Comparison of ENCODE assay signal across 1 cellular context in the genomic region with DNA sequence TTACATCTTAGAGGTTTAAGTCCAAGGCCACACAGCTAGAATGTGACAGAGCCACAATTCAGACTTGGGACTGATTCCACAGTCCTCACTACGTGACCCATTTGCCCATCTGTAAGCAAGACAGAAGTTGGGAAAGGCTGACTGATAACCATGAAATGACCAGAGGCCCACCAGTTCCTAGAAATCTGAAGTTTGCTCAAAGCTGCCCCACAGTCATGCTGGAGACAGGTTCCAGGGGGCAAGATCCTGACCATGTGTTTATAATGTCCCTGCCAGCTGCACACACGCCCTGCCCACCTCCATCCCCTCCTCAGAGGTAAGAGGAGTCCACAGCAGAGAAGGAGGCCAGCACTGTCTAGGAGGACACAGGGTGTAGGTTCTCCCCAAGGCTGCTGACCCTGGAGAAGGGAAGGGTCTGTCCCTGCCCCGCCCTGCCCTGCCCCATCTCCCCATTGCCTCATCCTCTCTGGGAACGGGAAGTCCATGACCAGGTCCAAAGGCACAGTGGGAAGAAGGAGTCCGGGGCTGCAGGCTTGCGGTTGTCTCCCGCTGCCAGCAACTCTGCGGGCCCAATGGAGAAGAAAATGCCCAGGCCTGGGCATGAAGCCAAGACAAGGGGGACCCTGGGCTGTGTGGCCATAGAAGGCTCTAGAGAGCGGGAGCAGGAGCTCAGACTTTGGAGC.
TF ChIP-seq lines count a peak whose summit lies in the region.

No MANE protein-coding gene starts in this region.

TF ChIP-seq in HepG2, 621 proteins besides CTCF, POLR2A, EP300 and RAD21 (continued from another document and continues in another):
- TF ChIP-seq, protein P1, sequence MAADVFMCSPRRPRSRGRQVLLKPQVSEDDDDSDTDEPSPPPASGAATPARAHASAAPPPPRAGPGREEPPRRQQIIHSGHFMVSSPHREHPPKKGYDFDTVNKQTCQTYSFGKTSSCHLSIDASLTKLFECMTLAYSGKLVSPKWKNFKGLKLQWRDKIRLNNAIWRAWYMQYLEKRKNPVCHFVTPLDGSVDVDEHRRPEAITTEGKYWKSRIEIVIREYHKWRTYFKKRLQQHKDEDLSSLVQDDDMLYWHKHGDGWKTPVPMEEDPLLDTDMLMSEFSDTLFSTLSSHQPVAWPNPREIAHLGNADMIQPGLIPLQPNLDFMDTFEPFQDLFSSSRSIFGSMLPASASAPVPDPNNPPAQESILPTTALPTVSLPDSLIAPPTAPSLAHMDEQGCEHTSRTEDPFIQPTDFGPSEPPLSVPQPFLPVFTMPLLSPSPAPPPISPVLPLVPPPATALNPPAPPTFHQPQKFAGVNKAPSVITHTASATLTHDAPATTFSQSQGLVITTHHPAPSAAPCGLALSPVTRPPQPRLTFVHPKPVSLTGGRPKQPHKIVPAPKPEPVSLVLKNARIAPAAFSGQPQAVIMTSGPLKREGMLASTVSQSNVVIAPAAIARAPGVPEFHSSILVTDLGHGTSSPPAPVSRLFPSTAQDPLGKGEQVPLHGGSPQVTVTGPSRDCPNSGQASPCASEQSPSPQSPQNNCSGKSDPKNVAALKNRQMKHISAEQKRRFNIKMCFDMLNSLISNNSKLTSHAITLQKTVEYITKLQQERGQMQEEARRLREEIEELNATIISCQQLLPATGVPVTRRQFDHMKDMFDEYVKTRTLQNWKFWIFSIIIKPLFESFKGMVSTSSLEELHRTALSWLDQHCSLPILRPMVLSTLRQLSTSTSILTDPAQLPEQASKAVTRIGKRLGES (CRISPR knock-in tag; IDR thresholded peaks at IDR 0.05; ENCODE audit: borderline replicate concordance), result no peak
- TF ChIP-seq HOXA3 (CRISPR knock-in tag; IDR thresholded peaks at IDR 0.05) (peak; percentile 60; the same call in 1 of the 2 replicates), ZSCAN22 (CRISPR knock-in tag; IDR thresholded peaks at IDR 0.05) (no peak), FOSL2 (CRISPR knock-in tag; IDR thresholded peaks at IDR 0.05) (0 out of 2 replicates have a peak, but pooled peaks have one; percentile 20), DPF2 (CRISPR knock-in tag; IDR thresholded peaks at IDR 0.05; ENCODE audit: borderline replicate concordance, low read depth) (peak; percentile 12; the same call in 1 of the 2 replicates), GATAD2A (CRISPR knock-in tag; IDR thresholded peaks at IDR 0.05) (peak; percentile 50), ZNF746 (CRISPR knock-in tag; IDR thresholded peaks at IDR 0.05) (peak; percentile 63; the same call in 1 of the 2 replicates), SMAD1 (CRISPR knock-in tag; IDR thresholded peaks at IDR 0.05; ENCODE audit: borderline replicate concordance, low read depth) (peak; percentile 58; the same call in 1 of the 2 replicates), NR2C2 (CRISPR knock-in tag; IDR thresholded peaks at IDR 0.05; ENCODE audit: borderline replicate concordance) (peak; percentile 51; the same call in 1 of the 2 replicates), ISX (CRISPR knock-in tag; conservative IDR thresholded peaks at IDR 0.05) (no peak), WIZ (CRISPR knock-in tag; IDR thresholded peaks at IDR 0.05) (no peak), NFYB (CRISPR knock-in tag; IDR thresholded peaks at IDR 0.05) (0 out of 2 replicates have a peak, but pooled peaks have one; percentile 5), NR2F2 (IDR thresholded peaks at IDR 0.05; ENCODE audit: borderline replicate concordance, low read depth) (peak; percentile 33; the same call in 1 of the 2 replicates), ZNF136 (CRISPR knock-in tag; IDR thresholded peaks at IDR 0.05; ENCODE audit: low read depth) (no peak), SAP130 (CRISPR knock-in tag; IDR thresholded peaks at IDR 0.05; ENCODE audit: low read depth) (peak; percentile 53), KLF12 (CRISPR knock-in tag; IDR thresholded peaks at IDR 0.05; ENCODE audit: borderline replicate concordance) (0 out of 2 replicates have a peak, but pooled peaks have one; percentile 60), SOX6 (IDR thresholded peaks at IDR 0.05) (no peak), SOX6 (CRISPR knock-in tag; IDR thresholded peaks at IDR 0.05) (peak; percentile 63; the same call in 1 of the 2 replicates), ARNT (IDR thresholded peaks at IDR 0.05) (no peak), ETV6 (CRISPR knock-in tag; conservative IDR thresholded peaks at IDR 0.05) (no peak), ZSCAN31 (CRISPR knock-in tag; IDR thresholded peaks at IDR 0.05; ENCODE audit: low read depth) (no peak), ZBTB1 (CRISPR knock-in tag; IDR thresholded peaks at IDR 0.05; ENCODE audit: borderline replicate concordance) (no peak), SALL1 (CRISPR knock-in tag; IDR thresholded peaks at IDR 0.05) (peak; percentile 69), TOPORS (CRISPR knock-in tag; IDR thresholded peaks at IDR 0.05) (no peak), CBX5 (CRISPR knock-in tag; IDR thresholded peaks at IDR 0.05; ENCODE audit: borderline replicate concordance) (no peak), MED1 (CRISPR knock-in tag; IDR thresholded peaks at IDR 0.05) (peak; percentile 74), U2AF1 (optimal IDR thresholded peaks at IDR 0.05; ENCODE audit: low read depth, low read length) (no peak), ZMYM3 (CRISPR knock-in tag; IDR thresholded peaks at IDR 0.05) (peak; percentile 58; the same call in 1 of the 2 replicates), STAG1 (CRISPR knock-in tag; IDR thresholded peaks at IDR 0.05) (no peak), ZNF567 (CRISPR knock-in tag; IDR thresholded peaks at IDR 0.05; ENCODE audit: borderline replicate concordance) (no peak), KMT2A (CRISPR knock-in tag; IDR thresholded peaks at IDR 0.05) (no peak), TBL1XR1 (IDR thresholded peaks at IDR 0.05; ENCODE audit: borderline replicate concordance, low read length, partially characterized antibody) (peak; percentile 67), SYNCRIP (IDR thresholded peaks at IDR 0.05; ENCODE audit: insufficient read depth, low read depth, low read length) (no peak), ZNF775 (CRISPR knock-in tag; IDR thresholded peaks at IDR 0.05; ENCODE audit: borderline replicate concordance) (no peak), RFX5 (IDR thresholded peaks at IDR 0.05; ENCODE audit: low read depth, low read length) (no peak), PTBP1 (IDR thresholded peaks at IDR 0.05; ENCODE audit: low read depth, low read length, poor library complexity, severe bottlenecking) (no peak), FLYWCH1 (CRISPR knock-in tag; IDR thresholded peaks at IDR 0.05) (no peak), RFXAP (CRISPR knock-in tag; IDR thresholded peaks at IDR 0.05; ENCODE audit: borderline replicate concordance) (0 out of 2 replicates have a peak, but pooled peaks have one; percentile 38), ZNF333 (CRISPR knock-in tag; IDR thresholded peaks at IDR 0.05; ENCODE audit: borderline replicate concordance) (no peak), NONO (IDR thresholded peaks at IDR 0.05) (no peak), NONO (CRISPR knock-in tag; conservative IDR thresholded peaks at IDR 0.05) (peak; percentile 58; the same call in 1 of the 2 replicates), MBNL3 (CRISPR knock-in tag; conservative IDR thresholded peaks at IDR 0.05) (no peak), NR1H2 (CRISPR knock-in tag; IDR thresholded peaks at IDR 0.05; ENCODE audit: borderline replicate concordance, low read depth) (no peak), FOXJ3 (CRISPR knock-in tag; IDR thresholded peaks at IDR 0.05; ENCODE audit: borderline replicate concordance) (no peak), ZNF430 (CRISPR knock-in tag; IDR thresholded peaks at IDR 0.05) (no peak), ZNF207 (IDR thresholded peaks at IDR 0.05; ENCODE audit: borderline replicate concordance) (no peak), MATR3 (CRISPR knock-in tag; IDR thresholded peaks at IDR 0.05) (no peak), ZNF589 (CRISPR knock-in tag; conservative IDR thresholded peaks at IDR 0.05) (no peak), FOSL1 (CRISPR knock-in tag; IDR thresholded peaks at IDR 0.05; ENCODE audit: borderline replicate concordance) (no peak), SALL2 (CRISPR knock-in tag; IDR thresholded peaks at IDR 0.05) (0 out of 2 replicates have a peak, but pooled peaks have one; percentile 32), ZNF484 (CRISPR knock-in tag; IDR thresholded peaks at IDR 0.05; ENCODE audit: borderline replicate concordance, low read depth) (no peak), ZFX (CRISPR knock-in tag; IDR thresholded peaks at IDR 0.05; ENCODE audit: low read depth) (peak; percentile 69), ZNF331 (CRISPR knock-in tag; IDR thresholded peaks at IDR 0.05) (0 out of 2 replicates have a peak, but pooled peaks have one; percentile 12), MTA1 (CRISPR knock-in tag; IDR thresholded peaks at IDR 0.05; ENCODE audit: borderline replicate concordance) (peak; percentile 73; the same call in 1 of the 2 replicates), CREB1 (IDR thresholded peaks at IDR 0.05) (no peak), CREB1 (CRISPR knock-in tag; IDR thresholded peaks at IDR 0.05) (0 out of 2 replicates have a peak, but pooled peaks have one; percentile 10), PAWR (CRISPR knock-in tag; IDR thresholded peaks at IDR 0.05; ENCODE audit: borderline replicate concordance) (no peak), ZFP36L1 (CRISPR knock-in tag; IDR thresholded peaks at IDR 0.05) (peak; percentile 68; the same call in 1 of the 2 replicates), NFIC (IDR thresholded peaks at IDR 0.05; ENCODE audit: low read length) (peak; percentile 33; the same call in 1 of the 2 replicates), XRCC5 (optimal IDR thresholded peaks at IDR 0.05; ENCODE audit: low read length) (no peak)
- TF ChIP-seq, protein P2, sequence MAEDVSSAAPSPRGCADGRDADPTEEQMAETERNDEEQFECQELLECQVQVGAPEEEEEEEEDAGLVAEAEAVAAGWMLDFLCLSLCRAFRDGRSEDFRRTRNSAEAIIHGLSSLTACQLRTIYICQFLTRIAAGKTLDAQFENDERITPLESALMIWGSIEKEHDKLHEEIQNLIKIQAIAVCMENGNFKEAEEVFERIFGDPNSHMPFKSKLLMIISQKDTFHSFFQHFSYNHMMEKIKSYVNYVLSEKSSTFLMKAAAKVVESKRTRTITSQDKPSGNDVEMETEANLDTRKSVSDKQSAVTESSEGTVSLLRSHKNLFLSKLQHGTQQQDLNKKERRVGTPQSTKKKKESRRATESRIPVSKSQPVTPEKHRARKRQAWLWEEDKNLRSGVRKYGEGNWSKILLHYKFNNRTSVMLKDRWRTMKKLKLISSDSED (CRISPR knock-in tag; IDR thresholded peaks at IDR 0.05), result peak; percentile 69; the same call in 1 of the 2 replicates
- TF ChIP-seq, protein P3, sequence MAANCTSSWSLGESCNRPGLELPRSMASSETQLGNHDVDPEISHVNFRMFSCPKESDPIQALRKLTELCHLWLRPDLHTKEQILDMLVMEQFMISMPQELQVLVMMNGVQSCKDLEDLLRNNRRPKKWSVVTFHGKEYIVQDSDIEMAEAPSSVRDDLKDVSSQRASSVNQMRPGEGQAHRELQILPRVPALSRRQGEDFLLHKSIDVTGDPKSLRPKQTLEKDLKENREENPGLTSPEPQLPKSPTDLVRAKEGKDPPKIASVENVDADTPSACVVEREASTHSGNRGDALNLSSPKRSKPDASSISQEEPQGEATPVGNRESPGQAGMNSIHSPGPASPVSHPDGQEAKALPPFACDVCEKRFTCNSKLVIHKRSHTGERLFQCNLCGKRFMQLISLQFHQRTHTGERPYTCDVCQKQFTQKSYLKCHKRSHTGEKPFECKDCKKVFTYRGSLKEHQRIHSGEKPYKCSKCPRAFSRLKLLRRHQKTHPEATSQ (CRISPR knock-in tag; IDR thresholded peaks at IDR 0.05; ENCODE audit: borderline replicate concordance), result 0 out of 2 replicates have a peak, but pooled peaks have one; percentile 70
- TF ChIP-seq, protein P4, sequence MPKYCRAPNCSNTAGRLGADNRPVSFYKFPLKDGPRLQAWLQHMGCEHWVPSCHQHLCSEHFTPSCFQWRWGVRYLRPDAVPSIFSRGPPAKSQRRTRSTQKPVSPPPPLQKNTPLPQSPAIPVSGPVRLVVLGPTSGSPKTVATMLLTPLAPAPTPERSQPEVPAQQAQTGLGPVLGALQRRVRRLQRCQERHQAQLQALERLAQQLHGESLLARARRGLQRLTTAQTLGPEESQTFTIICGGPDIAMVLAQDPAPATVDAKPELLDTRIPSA (CRISPR knock-in tag; IDR thresholded peaks at IDR 0.05; ENCODE audit: borderline replicate concordance), result no peak
- TF ChIP-seq, protein P5, sequence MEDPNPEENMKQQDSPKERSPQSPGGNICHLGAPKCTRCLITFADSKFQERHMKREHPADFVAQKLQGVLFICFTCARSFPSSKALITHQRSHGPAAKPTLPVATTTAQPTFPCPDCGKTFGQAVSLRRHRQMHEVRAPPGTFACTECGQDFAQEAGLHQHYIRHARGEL (CRISPR knock-in tag; IDR thresholded peaks at IDR 0.05), result no peak
- TF ChIP-seq, protein P6, sequence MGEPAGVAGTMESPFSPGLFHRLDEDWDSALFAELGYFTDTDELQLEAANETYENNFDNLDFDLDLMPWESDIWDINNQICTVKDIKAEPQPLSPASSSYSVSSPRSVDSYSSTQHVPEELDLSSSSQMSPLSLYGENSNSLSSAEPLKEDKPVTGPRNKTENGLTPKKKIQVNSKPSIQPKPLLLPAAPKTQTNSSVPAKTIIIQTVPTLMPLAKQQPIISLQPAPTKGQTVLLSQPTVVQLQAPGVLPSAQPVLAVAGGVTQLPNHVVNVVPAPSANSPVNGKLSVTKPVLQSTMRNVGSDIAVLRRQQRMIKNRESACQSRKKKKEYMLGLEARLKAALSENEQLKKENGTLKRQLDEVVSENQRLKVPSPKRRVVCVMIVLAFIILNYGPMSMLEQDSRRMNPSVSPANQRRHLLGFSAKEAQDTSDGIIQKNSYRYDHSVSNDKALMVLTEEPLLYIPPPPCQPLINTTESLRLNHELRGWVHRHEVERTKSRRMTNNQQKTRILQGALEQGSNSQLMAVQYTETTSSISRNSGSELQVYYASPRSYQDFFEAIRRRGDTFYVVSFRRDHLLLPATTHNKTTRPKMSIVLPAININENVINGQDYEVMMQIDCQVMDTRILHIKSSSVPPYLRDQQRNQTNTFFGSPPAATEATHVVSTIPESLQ (CRISPR knock-in tag; conservative IDR thresholded peaks at IDR 0.05), result no peak
- TF ChIP-seq, protein P7, sequence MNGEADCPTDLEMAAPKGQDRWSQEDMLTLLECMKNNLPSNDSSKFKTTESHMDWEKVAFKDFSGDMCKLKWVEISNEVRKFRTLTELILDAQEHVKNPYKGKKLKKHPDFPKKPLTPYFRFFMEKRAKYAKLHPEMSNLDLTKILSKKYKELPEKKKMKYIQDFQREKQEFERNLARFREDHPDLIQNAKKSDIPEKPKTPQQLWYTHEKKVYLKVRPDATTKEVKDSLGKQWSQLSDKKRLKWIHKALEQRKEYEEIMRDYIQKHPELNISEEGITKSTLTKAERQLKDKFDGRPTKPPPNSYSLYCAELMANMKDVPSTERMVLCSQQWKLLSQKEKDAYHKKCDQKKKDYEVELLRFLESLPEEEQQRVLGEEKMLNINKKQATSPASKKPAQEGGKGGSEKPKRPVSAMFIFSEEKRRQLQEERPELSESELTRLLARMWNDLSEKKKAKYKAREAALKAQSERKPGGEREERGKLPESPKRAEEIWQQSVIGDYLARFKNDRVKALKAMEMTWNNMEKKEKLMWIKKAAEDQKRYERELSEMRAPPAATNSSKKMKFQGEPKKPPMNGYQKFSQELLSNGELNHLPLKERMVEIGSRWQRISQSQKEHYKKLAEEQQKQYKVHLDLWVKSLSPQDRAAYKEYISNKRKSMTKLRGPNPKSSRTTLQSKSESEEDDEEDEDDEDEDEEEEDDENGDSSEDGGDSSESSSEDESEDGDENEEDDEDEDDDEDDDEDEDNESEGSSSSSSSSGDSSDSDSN (CRISPR knock-in tag; IDR thresholded peaks at IDR 0.05), result peak; percentile 48
- TF ChIP-seq, protein P8, sequence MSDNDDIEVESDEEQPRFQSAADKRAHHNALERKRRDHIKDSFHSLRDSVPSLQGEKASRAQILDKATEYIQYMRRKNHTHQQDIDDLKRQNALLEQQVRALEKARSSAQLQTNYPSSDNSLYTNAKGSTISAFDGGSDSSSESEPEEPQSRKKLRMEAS (IDR thresholded peaks at IDR 0.05), result peak; percentile 63; the same call in 1 of the 2 replicates
